ENCODE assay signal across 11 cellular contexts in the genomic region with DNA sequence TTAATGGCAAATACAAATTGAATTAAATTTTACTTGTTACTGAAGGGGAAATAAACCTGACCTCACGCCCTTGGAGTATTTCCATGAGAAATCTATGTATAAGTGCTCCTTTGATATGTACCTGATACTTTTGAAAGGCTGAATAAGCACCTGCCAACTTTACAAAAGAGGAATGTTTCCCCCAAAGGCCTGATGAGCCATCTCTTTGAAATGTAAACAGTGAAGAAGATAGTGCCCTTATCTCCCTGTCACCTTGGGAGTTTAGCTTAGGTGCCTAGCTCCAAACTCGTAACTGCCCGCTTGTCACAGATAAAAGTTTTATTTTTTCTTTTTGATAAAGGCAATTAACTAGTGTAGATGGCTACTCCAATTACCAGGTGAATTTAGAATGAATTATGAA. TPM values are rescaled to one million over a fixed set of nuclear protein-coding genes. Genes with fewer than 3 reads are reported as not detected.
DNase-seq lines count a peak whose midpoint lies in the region; ATAC-seq and TF ChIP-seq lines count a peak whose summit lies in the region.
"Had no signal": no experiment of that assay in that cellular context is flagged by ENCODE, and none has a peak within 500 bp of the region (broad histone marks: within the 10 kb centered on the region; RNA-seq: fewer than 3 reads in every experiment).

No MANE protein-coding gene starts in this region.

- H3K36me3 Mint-ChIP-seq in activated CD8-positive, alpha-beta T cell treated with anti-CD3 and anti-CD28 coated beads for 36 hours (ENCODE audit: low read depth), result peaks cover 11% of the 10 kb centered on the region
- H3K36me3 Mint-ChIP-seq in immature natural killer cell, result peaks cover 0 to 9% (median 0%) of the 10 kb centered on the region in 3 donors
- H3K36me3 Mint-ChIP-seq: CD14-positive monocyte had no signal

- H3K27me3 ChIP-seq in heart left ventricle (no peaks in the 10 kb centered on the region), right atrium auricular region (no peaks in the 10 kb centered on the region), tibial artery (no peaks in the 10 kb centered on the region)

- CTCF ChIA-PET in activated CD8-positive, alpha-beta T cell treated with anti-CD3 and anti-CD28 coated beads for 36 hours (lab: Charles Lee), result interaction anchor here (1.2 to 9.4 kb wide), 2 partner anchors 9 to 13 kb away, joined by 3 to 147 read pairs; no protein-coding TSS in a partner anchor

- H3K4me1 Mint-ChIP-seq in activated CD8-positive, alpha-beta T cell treated with anti-CD3 and anti-CD28 coated beads for 36 hours (ENCODE audit: low read depth), result peaks cover 14% of the 10 kb centered on the region
- H3K4me1 Mint-ChIP-seq in immature natural killer cell, result peaks cover 17 to 20% of the 10 kb centered on the region in 2 donors

- H3K27ac Mint-ChIP-seq in activated CD8-positive, alpha-beta T cell treated with anti-CD3 and anti-CD28 coated beads for 36 hours, result no peak overlapping the region
- H3K27ac Mint-ChIP-seq in immature natural killer cell, result no peak overlapping the region

- 75 to 77% (median 76%) methylated on average over 3 of the region's 3 CpGs for WGBS in heart left ventricle, 4 donors

- TF ChIP-seq POLR2A in heart left ventricle (IDR thresholded peaks at IDR 0.05), result no peak

- H3K4me3 Mint-ChIP-seq in activated CD8-positive, alpha-beta T cell treated with anti-CD3 and anti-CD28 coated beads for 36 hours, result peak overlapping the region; percentile 96
- peak overlapping the region in 3 of 5 donors; percentile 38 to 45 (median 39) for H3K4me3 Mint-ChIP-seq in immature natural killer cell

- TF ChIP-seq CTCF in heart left ventricle (IDR thresholded peaks at IDR 0.05) (no peak), right atrium auricular region (IDR thresholded peaks at IDR 0.05) (no peak), tibial artery (IDR thresholded peaks at IDR 0.05) (no peak)
- TF ChIP-seq CTCF in activated CD8-positive, alpha-beta T cell treated with anti-CD3 and anti-CD28 coated beads for 36 hours (IDR thresholded peaks at IDR 0.05), result no peak

- DNase-seq in heart left ventricle, result no peak
- DNase-seq in right atrium auricular region (ENCODE audit: low spot score), result no peak
- DNase-seq in activated CD8-positive, alpha-beta T cell treated with anti-CD3 and anti-CD28 coated beads for 36 hours, result no peak
- DNase-seq in immature natural killer cell, result no peak
- no peak for DNase-seq in tibial artery
- DNase-seq in NCI-H345 treated with DMSO at 0.1 percent for 48 hours (lab: John Stamatoyannopoulos, UW; ENCODE audit: unreplicated experiment), result no peak
- no peak for DNase-seq in DMS114 treated with DMSO at 0.1 percent for 48 hours (lab: John Stamatoyannopoulos, UW; ENCODE audit: unreplicated experiment)
- DNase-seq in dermis blood vessel endothelial cell, result no peak
- DNase-seq: effector memory CD8-positive, alpha-beta T cell; T-helper 9 cell had no signal

- H3K36me3 ChIP-seq in heart left ventricle (no peaks in the 10 kb centered on the region), right atrium auricular region (no peaks in the 10 kb centered on the region), tibial artery (no peaks in the 10 kb centered on the region)

- H3K27me3 Mint-ChIP-seq in activated CD8-positive, alpha-beta T cell treated with anti-CD3 and anti-CD28 coated beads for 36 hours, result peaks cover 9% of the 10 kb centered on the region
- peaks cover 7 to 8% (median 8%) of the 10 kb centered on the region in 3 donors for H3K27me3 Mint-ChIP-seq in immature natural killer cell (ENCODE audit: low read depth in 3 of 3)

- H3K4me3 ChIP-seq in heart left ventricle, result peak overlapping the region in 9 of 12 donors; percentile 65 to 85 (median 78)
- H3K4me3 ChIP-seq in right atrium auricular region, result peak overlapping the region in 1 of 2 donors; percentile 86
- H3K4me3 ChIP-seq in tibial artery, result peak overlapping the region; percentile 73 to 81

- intact Hi-C loops in heart left ventricle (cut with DNase I) (loop anchor here in 4 of 10 donors (2.0 to 5.0 kb wide), 3 partner anchors 15 to 39 kb away; partner anchors contain the start of gene SNRPB (in 4 of the 4)), tibial artery (cut with DNase I; ENCODE audit: low total_unique reads) (no loop called here)
- intact Hi-C loops in activated CD8-positive, alpha-beta T cell treated with anti-CD3 and anti-CD28 coated beads for 36 hours (cut with micrococcal nuclease), result no loop called here

- POLR2A ChIA-PET in activated CD8-positive, alpha-beta T cell treated with anti-CD3 and anti-CD28 coated beads for 36 hours (lab: Charles Lee), result interaction anchor here (1.3 to 3.7 kb wide), 4 partner anchors 40 to 145 kb away, joined by 3 to 22 read pairs (median 6); partner anchors contain the start of genes NOP56 and SNRPB

- H3K4me1 ChIP-seq in heart left ventricle, result peaks cover 0 to 24% (median 15%) of the 10 kb centered on the region in 12 donors
- peaks cover 0 to 16% of the 10 kb centered on the region in 2 donors for H3K4me1 ChIP-seq in right atrium auricular region
- H3K4me1 ChIP-seq in tibial artery, result peaks cover 0 to 16% (median 9%) of the 10 kb centered on the region in 4 donors

- H3K9me3 Mint-ChIP-seq in activated CD8-positive, alpha-beta T cell treated with anti-CD3 and anti-CD28 coated beads for 36 hours, result no peaks in the 10 kb centered on the region
- no peaks in the 10 kb centered on the region for H3K9me3 Mint-ChIP-seq in immature natural killer cell
- H3K9me3 Mint-ChIP-seq: effector memory CD8-positive, alpha-beta T cell had no signal

- no peaks in the 10 kb centered on the region for H3K9me3 ChIP-seq in heart left ventricle
- no peaks in the 10 kb centered on the region for H3K9me3 ChIP-seq in right atrium auricular region
- no peaks in the 10 kb centered on the region for H3K9me3 ChIP-seq in tibial artery

- no peak for ATAC-seq in heart left ventricle
- ATAC-seq in activated CD8-positive, alpha-beta T cell treated with anti-CD3 and anti-CD28 coated beads for 36 hours, result no peak

- no peak overlapping the region for H3K27ac ChIP-seq in heart left ventricle
- H3K27ac ChIP-seq in right atrium auricular region, result peak overlapping the region in 1 of 2 donors; percentile 89
- peak overlapping the region in 1 of 2 donors; percentile 88 for H3K27ac ChIP-seq in tibial artery

RNA-seq across cellular contexts. Expression of gene ZNF343, which starts 1.1 kb away (rescaled TPM):
- total RNA-seq in heart left ventricle (1 to 10 TPM; 4.2 to 8.6 (median 5.4) TPM), right atrium auricular region (1 to 10 TPM; 5.1 TPM), dermis blood vessel endothelial cell (9.2 and 9.5 TPM in 2 replicates)
- polyA plus RNA-seq in heart left ventricle (1 to 10 TPM; 2.6 to 5.6 TPM), immature natural killer cell (1 to 10 TPM in 2 of 3 donors, not detected in 1; 2.7 to 5.1 TPM)
- 1 to 10 TPM; 8.5 to 9.5 TPM for total RNA-seq in activated CD8-positive, alpha-beta T cell treated with anti-CD3 and anti-CD28 coated beads for 36 hours

RNA-seq across cellular contexts. Expression of gene TMC2, which starts 26.6 kb away (rescaled TPM):
- not detected for total RNA-seq in heart left ventricle
- polyA plus RNA-seq in heart left ventricle, result not detected
- total RNA-seq in right atrium auricular region, result not detected
- total RNA-seq in activated CD8-positive, alpha-beta T cell treated with anti-CD3 and anti-CD28 coated beads for 36 hours, result not detected
- polyA plus RNA-seq in immature natural killer cell, result under 1 TPM in 1 of 3 donors, not detected in 2; 0.22 TPM
- not detected in 2 replicates for total RNA-seq in dermis blood vessel endothelial cell
- polyA plus RNA-seq: CD14-positive monocyte had no signal

RNA-seq across cellular contexts. Expression of gene SNRPB, which starts 39.2 kb away (rescaled TPM):
- total RNA-seq in heart left ventricle (100 to 1,000 TPM in 2 of 9 donors, 10 to 100 TPM in 7; 36.8 to 132 (median 75.5) TPM), right atrium auricular region (100 to 1,000 TPM in 1 of 2 donors, 10 to 100 TPM in 1; 78.7 to 105 TPM), dermis blood vessel endothelial cell (260 and 270 TPM in 2 replicates)
- polyA plus RNA-seq in heart left ventricle (100 to 1,000 TPM in 1 of 2 donors, 10 to 100 TPM in 1; 77.4 to 290 TPM), immature natural killer cell (100 to 1,000 TPM; 351 to 390 (median 365) TPM)
- 100 to 1,000 TPM; 469 to 479 TPM for total RNA-seq in activated CD8-positive, alpha-beta T cell treated with anti-CD3 and anti-CD28 coated beads for 36 hours
